Comparison of ENCODE assay signal across 14 cellular contexts in genomic region chr10:133377025-133377817, GRCh38. TPM values are rescaled to one million over a fixed set of nuclear protein-coding genes. Genes with fewer than 3 reads are reported as not detected.
A peak's percentile ranks its signal among the peaks of the same experiment; 100 is the strongest.
DNase-seq lines count a peak whose midpoint lies in the region; ATAC-seq and TF ChIP-seq lines count a peak whose summit lies in the region.
"Had no signal": no experiment of that assay in that cellular context is flagged by ENCODE, and none has a peak within 500 bp of the region (broad histone marks: within the 10 kb centered on the region; RNA-seq: fewer than 3 reads in every experiment).

No MANE protein-coding gene starts in this region.

- TF ChIP-seq RAD21 in liver (IDR thresholded peaks at IDR 0.05) = no peak

- no peak for ATAC-seq in activated T-cell treated with anti-CD3 and anti-CD28 coated beads, Interleukin-2, amount 50 U/mL, for 4 hours
- ATAC-seq in WTC11 = no peak
- ATAC-seq in psoas muscle = no peak

- TF ChIP-seq POLR2A in stomach (IDR thresholded peaks at IDR 0.05) = no peak

- intact Hi-C loops in stomach (cut with DNase I; ENCODE audit: low total_unique reads) = no loop called here
- intact Hi-C loops in psoas muscle (cut with DNase I) = no loop called here

- no peak for TF ChIP-seq EP300 in stomach (IDR thresholded peaks at IDR 0.05)

- peaks cover 13 to 56% (median 33%) of the 10 kb centered on the region in 4 donors for H3K4me1 ChIP-seq in liver (ENCODE audit: control insufficient read depth in 4 of 4, insufficient read depth in 4 of 4, low read length in 3 of 4)
- peaks cover 25 to 50% (median 46%) of the 10 kb centered on the region in 4 donors for H3K4me1 ChIP-seq in stomach
- H3K4me1 ChIP-seq in psoas muscle = peaks cover 14% of the 10 kb centered on the region

- no peaks in the 10 kb centered on the region for H3K36me3 Mint-ChIP-seq in activated T-cell treated with anti-CD3 and anti-CD28 coated beads, Interleukin-2, amount 50 U/mL, for 4 hours (ENCODE audit: insufficient read depth)
- H3K36me3 Mint-ChIP-seq in WTC11 = no peaks in the 10 kb centered on the region

- no peak for DNase-seq in activated T-cell treated with anti-CD3 and anti-CD28 coated beads, Interleukin-2, amount 50 U/mL, for 4 hours
- DNase-seq in activated T-cell treated with anti-CD3 and anti-CD28 coated beads for 4 hours (no peak), WTC11 (ENCODE audit: low spot score) (no peak), stomach (no peak), NOMO-1 treated with dmso at 0.1 percent for 144 hours (lab: John Stamatoyannopoulos, UW; ENCODE audit: unreplicated experiment) (no peak), psoas muscle (no peak)
- no peak for DNase-seq in stimulated activated CD4-positive, alpha-beta T cell treated with anti-CD3 and anti-CD28 coated beads, Interleukin-2, amount 100 ng/mL, for 48 hours
- DNase-seq: ACHN, Karpas-422, NCI-H2081, retina had no signal

- CTCF ChIA-PET in WTC11 (lab: Charles Lee) = interaction anchor here (1.4 to 1.8 kb wide), 3 partner anchors 48 to 69 kb away, joined by 3 to 6 read pairs (median 6); no protein-coding TSS in a partner anchor

- no peak overlapping the region for H3K27ac Mint-ChIP-seq in WTC11

- 91% methylated on average over 30 of the region's 30 CpGs for WGBS in liver
- WGBS in stomach, 5 donors = 93 to 94% (median 93%) methylated on average over 18 to 30 of the region's 30 CpGs
- 75 to 86% (median 80%) methylated on average over 30 of the region's 30 CpGs for WGBS in psoas muscle, 3 donors

- peak overlapping the region; percentile 55 to 94 for H3K27ac ChIP-seq in liver (ENCODE audit: low read depth in 1 of 2, low read length in 2 of 2)
- H3K27ac ChIP-seq in stomach = peak overlapping the region in 3 of 5 donors; percentile 89 to 93 (median 90)
- no peak overlapping the region for H3K27ac ChIP-seq in psoas muscle

- peaks cover 0 to 5% (median 0%) of the 10 kb centered on the region in 4 donors for H3K36me3 ChIP-seq in liver (ENCODE audit: control insufficient read depth in 4 of 4, insufficient read depth in 3 of 4, low read depth in 1 of 4, low read length in 3 of 4)
- H3K36me3 ChIP-seq in stomach = peaks cover 0 to 11% (median 9%) of the 10 kb centered on the region in 4 donors
- H3K36me3 ChIP-seq in psoas muscle (ENCODE audit: insufficient read depth in 1 of 2, low read depth in 1 of 2) = peaks cover 0 to 9% of the 10 kb centered on the region in 2 donors

- H3K9me3 ChIP-seq in liver (ENCODE audit: control insufficient read depth in 4 of 4, low read length in 3 of 4) (no peaks in the 10 kb centered on the region), stomach (no peaks in the 10 kb centered on the region), psoas muscle (no peaks in the 10 kb centered on the region)

- H3K4me3 Mint-ChIP-seq in activated T-cell treated with anti-CD3 and anti-CD28 coated beads, Interleukin-2, amount 50 U/mL, for 4 hours = peak overlapping the region; percentile 81
- H3K4me3 Mint-ChIP-seq in WTC11 = peak overlapping the region; percentile 31; the same call in 1 of the 2 replicates

- no peaks in the 10 kb centered on the region for H3K27me3 ChIP-seq in liver (ENCODE audit: control insufficient read depth in 4 of 4, insufficient read depth in 4 of 4, low read length in 3 of 4)
- no peaks in the 10 kb centered on the region for H3K27me3 ChIP-seq in stomach
- H3K27me3 ChIP-seq in psoas muscle (ENCODE audit: insufficient read depth in 3 of 3, low read length in 2 of 3) = no peaks in the 10 kb centered on the region

- no peaks in the 10 kb centered on the region for H3K9me3 Mint-ChIP-seq in activated T-cell treated with anti-CD3 and anti-CD28 coated beads, Interleukin-2, amount 50 U/mL, for 4 hours
- no peaks in the 10 kb centered on the region for H3K9me3 Mint-ChIP-seq in WTC11

- H3K4me1 Mint-ChIP-seq in activated T-cell treated with anti-CD3 and anti-CD28 coated beads, Interleukin-2, amount 50 U/mL, for 4 hours (ENCODE audit: low read depth) = peaks cover 15% of the 10 kb centered on the region
- no peaks in the 10 kb centered on the region for H3K4me1 Mint-ChIP-seq in WTC11

- no peak for TF ChIP-seq CTCF in WTC11 (IDR thresholded peaks at IDR 0.05)
- TF ChIP-seq CTCF in liver (IDR thresholded peaks at IDR 0.05; ENCODE audit: low read depth, low read length, missing input control) = no peak
- TF ChIP-seq CTCF in stomach (IDR thresholded peaks at IDR 0.05) = no peak
- TF ChIP-seq CTCF in psoas muscle (IDR thresholded peaks at IDR 0.05) = no peak

- peak overlapping the region in 1 of 3 donors; percentile 63 for H3K4me3 ChIP-seq in liver (ENCODE audit: low read depth in 1 of 3, low read length in 3 of 3)
- H3K4me3 ChIP-seq in stomach = peak overlapping the region in 2 of 4 donors; percentile 86 to 97
- no peak overlapping the region for H3K4me3 ChIP-seq in psoas muscle

- no peak overlapping the region for H3K9ac ChIP-seq in liver (ENCODE audit: low read depth in 1 of 2, low read length in 2 of 2)

- no peaks in the 10 kb centered on the region for H3K27me3 Mint-ChIP-seq in activated T-cell treated with anti-CD3 and anti-CD28 coated beads, Interleukin-2, amount 50 U/mL, for 4 hours (ENCODE audit: low read depth)
- peaks cover 70% of the 10 kb centered on the region for H3K27me3 Mint-ChIP-seq in WTC11 (ENCODE audit: low read depth)

- POLR2A ChIA-PET in WTC11 (lab: Charles Lee) = no interaction called here

TF ChIP-seq in WTC11, 78 proteins besides CTCF, POLR2A, EP300 and RAD21 (continues in another document):
- TF ChIP-seq TP53 (CRISPR knock-in tag; IDR thresholded peaks at IDR 0.05) = no peak

TF ChIP-seq in liver, 16 proteins besides CTCF, POLR2A, EP300 and RAD21 (continues in another document):
- TF ChIP-seq, protein P1, sequence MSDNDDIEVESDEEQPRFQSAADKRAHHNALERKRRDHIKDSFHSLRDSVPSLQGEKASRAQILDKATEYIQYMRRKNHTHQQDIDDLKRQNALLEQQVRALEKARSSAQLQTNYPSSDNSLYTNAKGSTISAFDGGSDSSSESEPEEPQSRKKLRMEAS (IDR thresholded peaks at IDR 0.05) = no peak
- TF ChIP-seq SP1 (IDR thresholded peaks at IDR 0.05) (no peak), TAF1 (conservative IDR thresholded peaks at IDR 0.05) (no peak), GABPA (IDR thresholded peaks at IDR 0.05 in 1 of 2, conservative IDR thresholded peaks at IDR 0.05 in 1 of 2) (no peak), HNF4G (IDR thresholded peaks at IDR 0.05) (no peak), NR2F2 (IDR thresholded peaks at IDR 0.05) (no peak), FOXA2 (IDR thresholded peaks at IDR 0.05) (no peak), FOXA1 (IDR thresholded peaks at IDR 0.05) (no peak), RXRA (IDR thresholded peaks at IDR 0.05) (no peak), JUND (IDR thresholded peaks at IDR 0.05) (no peak), HNF4A (conservative IDR thresholded peaks at IDR 0.05) (no peak)

RNA-seq across cellular contexts. Expression of gene PAOX, which starts 1.8 kb away (rescaled TPM):
- 1 to 10 TPM; 2.6 to 3.2 (median 2.9) TPM for total RNA-seq in activated T-cell treated with anti-CD3 and anti-CD28 coated beads, Interleukin-2, amount 50 U/mL, for 4 hours
- total RNA-seq in WTC11 (2021) = 3.6 to 5.6 TPM (median 5.2 TPM) in 3 replicates
- 10 to 100 TPM in 1 of 2 donors, 1 to 10 TPM in 1; 4.8 to 17.5 TPM for total RNA-seq in liver
- polyA plus RNA-seq in liver = 10 to 100 TPM in 1 of 2 donors, 1 to 10 TPM in 1; 9.1 to 17.8 TPM
- total RNA-seq in stomach = 10 to 100 TPM in 4 of 5 donors, 1 to 10 TPM in 1; 3.3 to 40.0 (median 12.9) TPM
- 10 to 100 TPM in 1 of 3 donors, 1 to 10 TPM in 2; 4.7 to 10.3 (median 6.8) TPM for polyA plus RNA-seq in stomach
- 1 to 10 TPM; 3.1 to 5.2 (median 3.4) TPM for total RNA-seq in psoas muscle
- polyA plus RNA-seq in psoas muscle = 1 to 10 TPM; 2.4 to 4.1 (median 3.6) TPM

RNA-seq across cellular contexts. Expression of gene ECHS1, which starts 4.1 kb away (rescaled TPM):
- 10 to 100 TPM; 53.1 to 55.6 (median 53.9) TPM for total RNA-seq in activated T-cell treated with anti-CD3 and anti-CD28 coated beads, Interleukin-2, amount 50 U/mL, for 4 hours
- total RNA-seq in WTC11 (2021) (84.1 to 91.8 TPM (median 88.8 TPM) in 3 replicates), liver (100 to 1,000 TPM in 1 of 2 donors, 10 to 100 TPM in 1; 41.5 to 214 TPM), stomach (10 to 100 TPM in 4 of 5 donors, 1 to 10 TPM in 1; 5.3 to 81.7 (median 46.8) TPM), psoas muscle (100 to 1,000 TPM in 3 of 4 donors, 10 to 100 TPM in 1; 83.2 to 151 (median 120) TPM)
- polyA plus RNA-seq in liver (100 to 1,000 TPM; 493 to 849 TPM), stomach (100 to 1,000 TPM in 2 of 3 donors, 10 to 100 TPM in 1; 99.6 to 103 (median 103) TPM), psoas muscle (100 to 1,000 TPM; 107 to 131 (median 123) TPM)

RNA-seq across cellular contexts. Expression of gene MTG1, which starts 16.7 kb away (rescaled TPM):
- total RNA-seq in activated T-cell treated with anti-CD3 and anti-CD28 coated beads, Interleukin-2, amount 50 U/mL, for 4 hours = 10 to 100 TPM; 60.3 to 68.1 (median 67.1) TPM
- total RNA-seq in WTC11 (2021) (51.8 to 63.0 TPM (median 53.0 TPM) in 3 replicates), liver (10 to 100 TPM; 19.4 to 43.1 TPM), stomach (100 to 1,000 TPM in 3 of 5 donors, 10 to 100 TPM in 2; 36.7 to 177 (median 133) TPM), psoas muscle (10 to 100 TPM; 22.7 to 37.7 (median 26.5) TPM)
- polyA plus RNA-seq in liver (10 to 100 TPM; 33.2 to 70.6 TPM), stomach (10 to 100 TPM; 38.8 to 52.9 (median 41.3) TPM), psoas muscle (10 to 100 TPM; 31.5 to 67.1 (median 32.2) TPM)

RNA-seq across cellular contexts. Expression of gene FUOM, which starts 19.4 kb away (rescaled TPM):
- total RNA-seq in activated T-cell treated with anti-CD3 and anti-CD28 coated beads, Interleukin-2, amount 50 U/mL, for 4 hours = 10 to 100 TPM; 40.7 to 47.4 (median 46.6) TPM
- total RNA-seq in WTC11 (2021) = 31.3 to 40.5 TPM (median 33.8 TPM) in 3 replicates
- 10 to 100 TPM; 24.3 to 67.6 TPM for total RNA-seq in liver
- 100 to 1,000 TPM; 124 to 194 TPM for polyA plus RNA-seq in liver
- total RNA-seq in stomach = 10 to 100 TPM in 1 of 5 donors, 1 to 10 TPM in 2, not detected in 2; 6.4 to 16.2 (median 7.2) TPM
- polyA plus RNA-seq in stomach = 10 to 100 TPM; 19.6 to 38.3 (median 36.7) TPM
- total RNA-seq in psoas muscle = 1 to 10 TPM; 3.0 to 6.7 (median 4.5) TPM
- polyA plus RNA-seq in psoas muscle = 1 to 10 TPM; 5.4 to 9.1 (median 8.6) TPM

RNA-seq across cellular contexts. Expression of gene PRAP1, which starts 30.0 kb away (rescaled TPM):
- total RNA-seq in activated T-cell treated with anti-CD3 and anti-CD28 coated beads, Interleukin-2, amount 50 U/mL, for 4 hours = not detected
- total RNA-seq in WTC11 (2021) (0.31 to 0.48 TPM in 2 of 3 replicates, not detected in the other), liver (100 to 1,000 TPM in 1 of 2 donors, 10 to 100 TPM in 1; 60.8 to 174 TPM), stomach (10 to 100 TPM in 1 of 5 donors, 1 to 10 TPM in 1, not detected in 3; 4.8 to 13.9 TPM), psoas muscle (not detected)
- polyA plus RNA-seq in liver (100 to 1,000 TPM; 315 to 426 TPM), stomach (not detected), psoas muscle (under 1 TPM in 2 of 3 donors, not detected in 1; 0.14 to 0.64 TPM)
- total RNA-seq: epithelial cell of proximal tubule; T-helper 2 cell treated with Interferon-gamma antibody and Interleukin-4, amounts not matched to agents 100 ng/mL and 5 ng/mL, for 36 hours had no signal
